ENCODE assay signal across 8 cellular contexts in genomic region chr20:35305682-35306556, GRCh38. TPM values are rescaled to one million over a fixed set of nuclear protein-coding genes. Genes with fewer than 3 reads are reported as not detected.
DNase-seq lines count a peak whose midpoint lies in the region; ATAC-seq lines count a peak whose summit lies in the region.

No MANE protein-coding gene starts in this region.

- peak; percentile 99 for DNase-seq in GM04504 (ENCODE audit: low read depth)
- DNase-seq in SIG-M5 (lab: John Stamatoyannopoulos, UW), result peak; percentile 67
- peak; percentile 99 for DNase-seq in amniotic stem cell (lab: John Stamatoyannopoulos, UW)
- peak; percentile 75 for DNase-seq in mesendoderm
- DNase-seq in stimulated activated naive CD8-positive, alpha-beta T cell treated with anti-CD3 and anti-CD28 coated beads, Interleukin-15, Interleukin-2, amounts not matched to agents 100 U/mL and 50 U/mL, for 24 hours, result peak; percentile 84
- no peak for DNase-seq in T-helper 9 cell
- no peak for DNase-seq in NCI-H128 (lab: John Stamatoyannopoulos, UW; ENCODE audit: unreplicated experiment)

- H3K4me1 ChIP-seq in mesendoderm (ENCODE audit: control insufficient read depth, low read depth, low read length), result peaks cover 3% of the 10 kb centered on the region

- H3K27me3 ChIP-seq in mesendoderm (ENCODE audit: insufficient read depth, low read length, poor library complexity), result no peaks in the 10 kb centered on the region

- H2BK120ac ChIP-seq in mesendoderm (ENCODE audit: low read depth, low read length), result no peak overlapping the region

- no peak overlapping the region for H2BK5ac ChIP-seq in mesendoderm (ENCODE audit: low read length)

- H2AK5ac ChIP-seq in mesendoderm (ENCODE audit: low read length), result no peak overlapping the region

- no peak overlapping the region for H2BK15ac ChIP-seq in mesendoderm (replicated peaks; ENCODE audit: low read depth)

- ATAC-seq in stimulated activated naive CD8-positive, alpha-beta T cell treated with anti-CD3 and anti-CD28 coated beads, Interleukin-15, Interleukin-2, amounts not matched to agents 100 U/mL and 50 U/mL, for 24 hours, result peak; percentile 99
- no peak for ATAC-seq in HG02623 (IDR thresholded peaks at IDR 0.05; ENCODE audit: unreplicated experiment)

- no CpG with 5 or more reads among the region's 12 CpGs for WGBS in mesendoderm (ENCODE audit: extremely low coverage, insufficient coverage, low lambda C conversion rate)

- H3K4me2 ChIP-seq in mesendoderm (ENCODE audit: low read length), result no peak overlapping the region

- H3K27ac ChIP-seq in mesendoderm (ENCODE audit: low read depth, low read length), result peak overlapping the region; percentile 2

- H3K4ac ChIP-seq in mesendoderm (ENCODE audit: low read depth, low read length), result no peak overlapping the region

- no peak overlapping the region for H4K8ac ChIP-seq in mesendoderm (ENCODE audit: low read depth, low read length)

- H3K23ac ChIP-seq in mesendoderm (ENCODE audit: low read length), result no peak overlapping the region

- no peak overlapping the region for H3K18ac ChIP-seq in mesendoderm (ENCODE audit: low read length)

- H3K4me3 ChIP-seq in mesendoderm (ENCODE audit: low read length), result no peak overlapping the region

- H3K79me1 ChIP-seq in mesendoderm (ENCODE audit: low read length), result no peaks in the 10 kb centered on the region

- no peak overlapping the region for H3K56ac ChIP-seq in mesendoderm (ENCODE audit: low read length)

- H3K9ac ChIP-seq in mesendoderm (ENCODE audit: low read length), result no peak overlapping the region

- no peak overlapping the region for H4K5ac ChIP-seq in mesendoderm (ENCODE audit: low read length)

- no peaks in the 10 kb centered on the region for H3K79me2 ChIP-seq in mesendoderm (ENCODE audit: control insufficient read depth, insufficient read depth, low read length)

- H3K36me3 ChIP-seq in mesendoderm (ENCODE audit: control insufficient read depth, insufficient read depth, low read length), result no peaks in the 10 kb centered on the region

RNA-seq across cellular contexts. Expression of gene FAM83C, which starts 13.7 kb away (rescaled TPM):
- 0.03 TPM for polyA plus RNA-seq in mesendoderm (2013, experiment 1 of 2)
- 0.01 TPM for polyA plus RNA-seq in mesendoderm (2013, experiment 2 of 2)

RNA-seq across cellular contexts. Expression of gene EIF6, which starts 21.3 kb away (rescaled TPM):
- 164 TPM for polyA plus RNA-seq in mesendoderm (2013, experiment 1 of 2)
- 168 TPM for polyA plus RNA-seq in mesendoderm (2013, experiment 2 of 2)

RNA-seq across cellular contexts. Expression of gene MMP24OS, which starts 28.0 kb away (rescaled TPM):
- polyA plus RNA-seq in mesendoderm (2013, experiment 1 of 2), result 13.0 TPM
- 12.7 TPM for polyA plus RNA-seq in mesendoderm (2013, experiment 2 of 2)

Comparison
In these comparisons a context has a peak if more than half of its experiments do, and no peak if none do; other contexts are left out.
1. DNase-seq: peak in GM04504 (single experiment), SIG-M5 (single experiment), amniotic stem cell (single experiment), mesendoderm (single experiment) and stimulated activated naive CD8-positive, alpha-beta T cell treated with anti-CD3 and anti-CD28 coated beads, Interleukin-15, Interleukin-2, amounts not matched to agents 100 U/mL and 50 U/mL, for 24 hours (single experiment); none in T-helper 9 cell (single experiment) and NCI-H128 (single experiment).